18 cellular contexts compared by ENCODE assay signal in the genomic region with DNA sequence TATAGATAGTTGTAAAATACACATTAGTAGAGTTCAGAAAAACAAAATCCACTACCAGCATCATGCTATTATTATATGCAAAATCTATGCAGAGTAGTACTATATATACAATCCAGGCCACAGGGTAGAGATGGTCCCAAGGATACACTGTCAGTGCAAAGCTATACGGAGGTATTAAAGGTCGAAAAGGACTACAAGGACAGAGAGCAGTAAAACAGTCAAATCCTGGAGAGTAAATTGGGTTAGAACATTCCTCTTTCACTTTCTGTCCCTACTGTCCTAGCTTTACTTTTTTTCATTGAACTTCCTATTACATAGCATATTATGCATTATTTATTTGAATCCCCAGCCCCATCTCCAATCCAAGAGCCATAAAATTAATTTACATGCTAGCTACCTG. TPM values are rescaled to one million over a fixed set of nuclear protein-coding genes. Genes with fewer than 3 reads are reported as not detected.
"Had no signal": no experiment of that assay in that cellular context is flagged by ENCODE, and none has a peak within 500 bp of the region (broad histone marks: within the 10 kb centered on the region; RNA-seq: fewer than 3 reads in every experiment).

No MANE protein-coding gene starts in this region.

- FAIRE-seq: colon had no signal

- H3K4me1 Mint-ChIP-seq: stimulated activated effector memory CD8-positive, alpha-beta T cell treated with anti-CD3 and anti-CD28 coated beads, Interleukin-12 subunit alpha, Interleukin-12 subunit beta, amount 100 ng/mL, for 72 hours had no signal

- H3K27me3 ChIP-seq: brain microvascular endothelial cell, dorsolateral prefrontal cortex, stomach, vagina had no signal

- H3K79me2 ChIP-seq: parathyroid adenoma had no signal

- H3K27ac ChIP-seq: brain microvascular endothelial cell, dorsolateral prefrontal cortex, parathyroid adenoma, stomach, vagina had no signal

- H3K4me3 ChIP-seq: dorsolateral prefrontal cortex, stomach, vagina had no signal

- DNase-seq: activated effector memory CD4-positive, alpha-beta T cell treated with Interleukin-2 at 50 U/mL for 16 hours; activated naive CD8-positive, alpha-beta T cell treated with anti-CD3 and anti-CD28 coated beads, Interleukin-2, amount 10 ng/mL, durations not matched to agents 7 days and 5 days; activated T-cell treated with anti-CD3 and anti-CD28 coated beads, Interleukin-2, amount 50 U/mL, for 48 hours; anterior cingulate cortex; brain microvascular endothelial cell; central memory CD4-positive, alpha-beta T cell; dorsolateral prefrontal cortex; mesenchymal stem cell; naive thymus-derived CD8-positive, alpha-beta T cell; stimulated activated CD4-positive, alpha-beta T cell treated with anti-CD3 and anti-CD28 coated beads, Interleukin-4, amount 100 ng/mL, for 24 hours; stomach; T1000; trophoblast cell had no signal

- H3K9ac ChIP-seq: parathyroid adenoma had no signal

- H3K27me3 Mint-ChIP-seq: activated naive CD8-positive, alpha-beta T cell treated with anti-CD3 and anti-CD28 coated beads, Interleukin-2, amount 10 ng/mL, durations not matched to agents 7 days and 5 days; naive thymus-derived CD8-positive, alpha-beta T cell had no signal

- H2AFZ ChIP-seq: parathyroid adenoma had no signal

- H3K27ac Mint-ChIP-seq: activated naive CD8-positive, alpha-beta T cell treated with anti-CD3 and anti-CD28 coated beads, Interleukin-2, amount 10 ng/mL, durations not matched to agents 7 days and 5 days had no signal

- H3K4me3 Mint-ChIP-seq: activated naive CD8-positive, alpha-beta T cell treated with anti-CD3 and anti-CD28 coated beads, Interleukin-2, amount 10 ng/mL, durations not matched to agents 7 days and 5 days; naive thymus-derived CD8-positive, alpha-beta T cell; stimulated activated effector memory CD8-positive, alpha-beta T cell treated with anti-CD3 and anti-CD28 coated beads, Interleukin-12 subunit alpha, Interleukin-12 subunit beta, amount 100 ng/mL, for 72 hours had no signal

- H3K9me3 ChIP-seq: stomach, vagina had no signal

- H3K9me3 Mint-ChIP-seq: activated naive CD8-positive, alpha-beta T cell treated with anti-CD3 and anti-CD28 coated beads, Interleukin-2, amount 10 ng/mL, durations not matched to agents 7 days and 5 days; naive thymus-derived CD8-positive, alpha-beta T cell; stimulated activated effector memory CD8-positive, alpha-beta T cell treated with anti-CD3 and anti-CD28 coated beads, Interleukin-12 subunit alpha, Interleukin-12 subunit beta, amount 100 ng/mL, for 72 hours had no signal

- H3K4me1 ChIP-seq: stomach, vagina had no signal

- ATAC-seq: naive thymus-derived CD8-positive, alpha-beta T cell; sciatic nerve; stimulated activated effector memory CD8-positive, alpha-beta T cell treated with anti-CD3 and anti-CD28 coated beads, Interleukin-12 subunit alpha, Interleukin-12 subunit beta, amount 100 ng/mL, for 72 hours had no signal

RNA-seq across cellular contexts. Expression of a gene that starts 39.7 kb away (rescaled TPM):
- total RNA-seq: naive thymus-derived CD8-positive, alpha-beta T cell had no signal
- polyA plus RNA-seq: naive thymus-derived CD8-positive, alpha-beta T cell had no signal
